8 cellular contexts compared by ENCODE assay signal in the genomic region with DNA sequence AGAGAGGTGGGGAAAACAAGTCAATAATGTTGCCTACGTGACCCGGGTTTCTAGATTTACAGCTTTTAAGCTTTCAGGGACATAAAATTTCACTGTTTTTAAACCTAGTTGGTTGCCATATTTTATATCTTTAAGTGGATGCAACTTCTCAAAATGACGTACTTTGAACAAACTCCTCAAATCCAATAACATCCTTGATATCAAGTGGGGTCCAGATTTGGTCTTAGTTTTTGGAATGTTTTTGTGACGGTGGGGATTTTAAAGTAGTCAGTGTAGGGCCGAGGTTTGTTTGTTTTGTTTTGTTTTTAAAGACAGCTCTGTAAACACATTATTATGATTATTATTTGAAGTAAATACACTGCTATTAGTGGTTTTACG. TPM values are rescaled to one million over a fixed set of nuclear protein-coding genes. Genes with fewer than 3 reads are reported as not detected.
DNase-seq lines count a peak whose midpoint lies in the region; ATAC-seq and TF ChIP-seq lines count a peak whose summit lies in the region.

No MANE protein-coding gene starts in this region.

- H3K36me3 Mint-ChIP-seq in chondrocyte (ENCODE audit: low read depth), result peaks cover 1% of the 10 kb centered on the region

- H4K20me1 ChIP-seq in Karpas-422 (ENCODE audit: insufficient read depth, low read depth, low read length) (no peaks in the 10 kb centered on the region), neural cell (ENCODE audit: insufficient read depth) (no peaks in the 10 kb centered on the region)

- H3K27ac ChIP-seq in C4-2B (peak overlapping the region; percentile 87; the same call in 1 of the 2 replicates), Karpas-422 (ENCODE audit: low read length) (peak overlapping the region; percentile 90), neural cell (ENCODE audit: low read length) (no peak overlapping the region)

- TF ChIP-seq EP300 in neural cell (conservative IDR thresholded peaks at IDR 0.05; ENCODE audit: poor library complexity, severe bottlenecking), result no peak

- H3K27me3 ChIP-seq in Karpas-422 (ENCODE audit: low read length), result no peaks in the 10 kb centered on the region
- peaks cover 98% of the 10 kb centered on the region for H3K27me3 ChIP-seq in neural cell (ENCODE audit: insufficient read depth, low read depth, low read length)

- peak overlapping the region; percentile 97 for H3K9ac ChIP-seq in Karpas-422 (ENCODE audit: low read length)
- no peak overlapping the region for H3K9ac ChIP-seq in neural cell (ENCODE audit: low read length)

- H3K9me2 ChIP-seq in Karpas-422 (replicated peaks; ENCODE audit: insufficient read depth, low read length) (no peaks in the 10 kb centered on the region), neural cell (ENCODE audit: insufficient read depth, low read length) (no peaks in the 10 kb centered on the region)

- H3K79me2 ChIP-seq in Karpas-422 (ENCODE audit: low read length) (peaks cover 27% of the 10 kb centered on the region), neural cell (replicated peaks; ENCODE audit: insufficient read depth, low read length) (no peaks in the 10 kb centered on the region)

- peak overlapping the region; percentile 84 for H3K4me3 ChIP-seq in Karpas-422 (ENCODE audit: low read length)
- H3K4me3 ChIP-seq in neural cell (ENCODE audit: low read length), result peak overlapping the region; percentile 69

- H3K9me3 Mint-ChIP-seq in chondrocyte (ENCODE audit: low read depth), result no peaks in the 10 kb centered on the region

- H2AFZ ChIP-seq in Karpas-422 (ENCODE audit: low read length) (peak overlapping the region; percentile 100), neural cell (ENCODE audit: low read depth, low read length) (no peak overlapping the region)

- no peaks in the 10 kb centered on the region for H3F3A ChIP-seq in neural cell (ENCODE audit: insufficient read depth, low read length, poor library complexity, severe bottlenecking)

- H3K4me2 ChIP-seq in Karpas-422 (ENCODE audit: low read depth, low read length, poor library complexity, severe bottlenecking) (peak overlapping the region; percentile 97), neural cell (ENCODE audit: low read length) (no peak overlapping the region)

- TF ChIP-seq RAD21 in neural cell (conservative IDR thresholded peaks at IDR 0.05), result no peak

- TF ChIP-seq CTCF in C4-2B (conservative IDR thresholded peaks at IDR 0.05), result no peak
- TF ChIP-seq CTCF in chondrocyte (IDR thresholded peaks at IDR 0.05), result no peak
- TF ChIP-seq CTCF in neural cell (IDR thresholded peaks at IDR 0.05; ENCODE audit: poor library complexity, severe bottlenecking), result no peak

- H3K4me1 ChIP-seq in Karpas-422 (ENCODE audit: low read length), result peaks cover 44% of the 10 kb centered on the region

- DNase-seq in Karpas-422 (no peak), chondrocyte (ENCODE audit: low spot score) (no peak), GF-D8 (lab: John Stamatoyannopoulos, UW) (no peak), NCI-H510A treated with DMSO at 0.1 percent for 48 hours (lab: John Stamatoyannopoulos, UW) (no peak), NCI-H82 (lab: John Stamatoyannopoulos, UW) (no peak)

- H3K9me3 ChIP-seq in Karpas-422 (ENCODE audit: low read length) (no peaks in the 10 kb centered on the region), neural cell (ENCODE audit: low read length) (no peaks in the 10 kb centered on the region)

- peaks cover 2% of the 10 kb centered on the region for H3K27me3 Mint-ChIP-seq in chondrocyte (ENCODE audit: low read depth)

- peaks cover 19% of the 10 kb centered on the region for H3K4me1 Mint-ChIP-seq in chondrocyte (ENCODE audit: low read depth)

- peak overlapping the region; percentile 90 for H3K4me3 Mint-ChIP-seq in chondrocyte (ENCODE audit: unreplicated experiment)

- H3K27ac Mint-ChIP-seq in chondrocyte (ENCODE audit: unreplicated experiment), result peak overlapping the region; percentile 87

- H3K36me3 ChIP-seq in Karpas-422 (ENCODE audit: insufficient read depth, low read length) (0 out of 2 replicates have a peak, but pooled peaks cover 5% of the 10 kb centered on the region), neural cell (ENCODE audit: insufficient read depth, low read length) (no peaks in the 10 kb centered on the region)

- no peak for ATAC-seq in esophagus mucosa

TF ChIP-seq in neural cell, 6 proteins besides CTCF, POLR2A, EP300 and RAD21:
- TF ChIP-seq MXI1 (conservative IDR thresholded peaks at IDR 0.05; ENCODE audit: poor library complexity, severe bottlenecking), result no peak

RNA-seq across cellular contexts. Expression of a gene that starts 0.5 kb away (rescaled TPM):
- total RNA-seq in Karpas-422 (2014; rRNA removed; shearing (Covaris generic); ENCODE audit: low replicate concordance), result 16.8 and 18.5 TPM in 2 replicates
- 5.2 to 5.7 TPM (median 5.4 TPM) in 3 replicates for total RNA-seq in chondrocyte
- polyA plus RNA-seq in neural cell, result 0.25 TPM in 1 of 2 replicates, not detected in the other
- polyA minus RNA-seq in neural cell, result not detected in 2 replicates
- 6.9 TPM for total RNA-seq in esophagus mucosa

RNA-seq across cellular contexts. Expression of a gene that starts 10.4 kb away (rescaled TPM):
- total RNA-seq in Karpas-422 (2014; rRNA removed; shearing (Covaris generic); ENCODE audit: low replicate concordance), result 51.5 and 112 TPM in 2 replicates
- total RNA-seq in chondrocyte (35.1 to 40.9 TPM (median 38.7 TPM) in 3 replicates), esophagus mucosa (47.5 TPM)
- 38.4 and 52.1 TPM in 2 replicates for polyA plus RNA-seq in neural cell
- polyA minus RNA-seq in neural cell, result 87.2 and 105 TPM in 2 replicates
